In genomic region chr22:26885441-26886261, GRCh38 we compare ENCODE assay signal across 14 cellular contexts.
"Had no signal": no experiment of that assay in that cellular context is flagged by ENCODE, and none has a peak within 500 bp of the region (broad histone marks: within the 10 kb centered on the region; RNA-seq: fewer than 3 reads in every experiment).

No MANE protein-coding gene starts in this region.

- H3K4me3 ChIP-seq: gastrocnemius medialis, heart right ventricle, pancreas, transverse colon had no signal

- H3K36me3 ChIP-seq: gastrocnemius medialis, heart right ventricle, pancreas, transverse colon had no signal

- H3K27ac ChIP-seq: gastrocnemius medialis, heart right ventricle, pancreas, transverse colon had no signal

- H3K4me1 ChIP-seq: gastrocnemius medialis, pancreas, transverse colon had no signal

- H3K9me3 ChIP-seq: gastrocnemius medialis, heart right ventricle, pancreas, transverse colon had no signal

- ATAC-seq: activated CD4-positive, CD25-positive, alpha-beta regulatory T cell treated with anti-CD3 and anti-CD28 coated beads, Interleukin-2, amount 50 U/mL, for 24 hours; activated CD8-positive, alpha-beta memory T cell treated with anti-CD3 and anti-CD28 coated beads, Interleukin-2, amount 10 ng/mL, durations not matched to agents 7 days and 5 days; activated T-cell treated with anti-CD3 and anti-CD28 coated beads, Interleukin-2, amount 50 U/mL, for 4 hours; gastrocnemius medialis; heart right ventricle; left lobe of liver; pancreas had no signal

- H3K36me3 Mint-ChIP-seq: activated CD8-positive, alpha-beta memory T cell treated with anti-CD3 and anti-CD28 coated beads, Interleukin-2, amount 10 ng/mL, durations not matched to agents 7 days and 5 days; activated naive CD8-positive, alpha-beta T cell treated with anti-CD3 and anti-CD28 coated beads, Interleukin-2, amount 10 ng/mL, durations not matched to agents 7 days and 5 days had no signal

- DNase-seq: activated CD4-positive, alpha-beta T cell treated with anti-CD3 and anti-CD28 coated beads, Interleukin-2, amount 50 U/mL, for 48 hours; activated CD8-positive, alpha-beta memory T cell treated with anti-CD3 and anti-CD28 coated beads, Interleukin-2, amount 10 ng/mL, durations not matched to agents 7 days and 5 days; activated gamma-delta T cell; activated naive CD8-positive, alpha-beta T cell treated with anti-CD3 and anti-CD28 coated beads, Interleukin-2, amount 10 ng/mL, durations not matched to agents 7 days and 5 days; activated T-cell treated with anti-CD3 and anti-CD28 coated beads, Interleukin-2, amount 50 U/mL, for 4 hours; anterior cingulate cortex; effector CD8-positive, alpha-beta T cell; gastrocnemius medialis; heart right ventricle; pancreas; small intestine; transverse colon had no signal

- H3K9me3 Mint-ChIP-seq: activated T-cell treated with anti-CD3 and anti-CD28 coated beads, Interleukin-2, amount 50 U/mL, for 4 hours had no signal

- H3K27me3 ChIP-seq: gastrocnemius medialis, heart right ventricle, pancreas, transverse colon had no signal

- H3K27ac Mint-ChIP-seq: activated CD8-positive, alpha-beta memory T cell treated with anti-CD3 and anti-CD28 coated beads, Interleukin-2, amount 10 ng/mL, durations not matched to agents 7 days and 5 days; activated naive CD8-positive, alpha-beta T cell treated with anti-CD3 and anti-CD28 coated beads, Interleukin-2, amount 10 ng/mL, durations not matched to agents 7 days and 5 days had no signal

- H3K4me1 Mint-ChIP-seq: activated CD8-positive, alpha-beta memory T cell treated with anti-CD3 and anti-CD28 coated beads, Interleukin-2, amount 10 ng/mL, durations not matched to agents 7 days and 5 days; activated naive CD8-positive, alpha-beta T cell treated with anti-CD3 and anti-CD28 coated beads, Interleukin-2, amount 10 ng/mL, durations not matched to agents 7 days and 5 days had no signal

- H3K4me3 Mint-ChIP-seq: activated CD8-positive, alpha-beta memory T cell treated with anti-CD3 and anti-CD28 coated beads, Interleukin-2, amount 10 ng/mL, durations not matched to agents 7 days and 5 days; activated naive CD8-positive, alpha-beta T cell treated with anti-CD3 and anti-CD28 coated beads, Interleukin-2, amount 10 ng/mL, durations not matched to agents 7 days and 5 days; activated T-cell treated with anti-CD3 and anti-CD28 coated beads, Interleukin-2, amount 50 U/mL, for 4 hours had no signal

- H3K27me3 Mint-ChIP-seq: activated CD8-positive, alpha-beta memory T cell treated with anti-CD3 and anti-CD28 coated beads, Interleukin-2, amount 10 ng/mL, durations not matched to agents 7 days and 5 days; activated naive CD8-positive, alpha-beta T cell treated with anti-CD3 and anti-CD28 coated beads, Interleukin-2, amount 10 ng/mL, durations not matched to agents 7 days and 5 days had no signal
